18 cellular contexts compared by ENCODE assay signal in genomic region chr17:39218906-39219305, GRCh38. TPM values are rescaled to one million over a fixed set of nuclear protein-coding genes. Genes with fewer than 3 reads are reported as not detected.
DNase-seq lines count a peak whose midpoint lies in the region; TF ChIP-seq lines count a peak whose summit lies in the region.
"Had no signal": no experiment of that assay in that cellular context is flagged by ENCODE, and none has a peak within 500 bp of the region (broad histone marks: within the 10 kb centered on the region; RNA-seq: fewer than 3 reads in every experiment).

No MANE protein-coding gene starts in this region.

- H3K4me1 ChIP-seq in ascending aorta, result peaks cover 17 to 45% of the 10 kb centered on the region in 2 donors
- no peaks in the 10 kb centered on the region for H3K4me1 ChIP-seq in endodermal cell (ENCODE audit: control insufficient read depth, insufficient read depth, low read length)
- H3K4me1 ChIP-seq in neural progenitor cell, result no peaks in the 10 kb centered on the region
- H3K4me1 ChIP-seq in skeletal muscle tissue (ENCODE audit: control insufficient read depth in 3 of 3, insufficient read depth in 3 of 3, low read length in 3 of 3), result peaks cover 15 to 20% (median 20%) of the 10 kb centered on the region in 3 donors
- H3K4me1 ChIP-seq in trophoblast cell (ENCODE audit: control insufficient read depth in 1 of 2, insufficient read depth in 2 of 2, low read length in 2 of 2), result peaks cover 0 to under 1% of the 10 kb centered on the region in 2 experiments
- H3K4me1 ChIP-seq: BE2C had no signal

- H3K36me3 ChIP-seq in ascending aorta, result peaks cover 0 to 4% of the 10 kb centered on the region in 2 donors
- no peaks in the 10 kb centered on the region for H3K36me3 ChIP-seq in endodermal cell (ENCODE audit: control insufficient read depth, insufficient read depth, low read length)
- H3K36me3 ChIP-seq in neural progenitor cell, result no peaks in the 10 kb centered on the region
- no peaks in the 10 kb centered on the region for H3K36me3 ChIP-seq in skeletal muscle tissue (ENCODE audit: control insufficient read depth in 3 of 3, insufficient read depth in 3 of 3, low read length in 3 of 3)
- no peaks in the 10 kb centered on the region for H3K36me3 ChIP-seq in trophoblast cell (ENCODE audit: control insufficient read depth in 1 of 2, insufficient read depth in 2 of 2, low read length in 2 of 2)
- H3K36me3 ChIP-seq: BE2C had no signal

- H3K4me3 ChIP-seq in ascending aorta, result no peak overlapping the region
- no peak overlapping the region for H3K4me3 ChIP-seq in endodermal cell (ENCODE audit: low read length)
- H3K4me3 ChIP-seq in neural progenitor cell, result no peak overlapping the region
- no peak overlapping the region for H3K4me3 ChIP-seq in skeletal muscle tissue (ENCODE audit: low read length in 3 of 3)
- H3K4me3 ChIP-seq in trophoblast cell (ENCODE audit: low read depth, low read length), result no peak overlapping the region
- H3K4me3 ChIP-seq: GM23248 had no signal

- no peak overlapping the region for H3K23ac ChIP-seq in trophoblast cell (ENCODE audit: low read length)

- no peak for DNase-seq in ascending aorta (ENCODE audit: low spot score in 2 of 2)
- peak; percentile 52 for DNase-seq in endodermal cell
- DNase-seq in neural progenitor cell (ENCODE audit: low spot score), result no peak
- DNase-seq in NCI-H82 (lab: John Stamatoyannopoulos, UW), result no peak
- no peak for DNase-seq in activated CD4-positive, alpha-beta T cell treated with anti-CD3 and anti-CD28 coated beads, Interleukin-2, amount 50 U/mL, for 4 hours
- DNase-seq in trophoblast cell, result no peak
- DNase-seq in DMS79 treated with DMSO at 0.1 percent for 48 hours (lab: John Stamatoyannopoulos, UW), result no peak
- DNase-seq: ACHN; BE2C; CD4-positive, CD25-positive, alpha-beta regulatory T cell; CD8-positive, alpha-beta memory T cell; COR-L47; DMS 273 treated with DMSO at 0.1 percent for 48 hours; GM23248; HFFc6 had no signal

- H3K79me2 ChIP-seq in neural progenitor cell (ENCODE audit: low read depth) (no peaks in the 10 kb centered on the region), trophoblast cell (ENCODE audit: control insufficient read depth, insufficient read depth, low read length, poor library complexity) (no peaks in the 10 kb centered on the region)

- H3K4ac ChIP-seq in trophoblast cell (ENCODE audit: low read depth, low read length), result no peak overlapping the region

- no peak overlapping the region for H2BK12ac ChIP-seq in trophoblast cell (ENCODE audit: low read length)

- 88 to 98% methylated on average over 5 to 7 of the region's 8 CpGs for WGBS in endodermal cell (ENCODE audit: insufficient coverage in 1 of 2, insufficient read length in 1 of 2), 2 experiments
- no CpG with 5 or more reads among the region's 8 CpGs for WGBS in trophoblast cell (ENCODE audit: extremely low coverage, insufficient coverage, insufficient read length)

- intact Hi-C loops in ascending aorta (cut with DNase I), result no loop called here

- no peak overlapping the region for H3K14ac ChIP-seq in trophoblast cell (ENCODE audit: low read length)

- no peak overlapping the region for H3K4me2 ChIP-seq in neural progenitor cell
- H3K4me2 ChIP-seq in trophoblast cell (ENCODE audit: low read length), result no peak overlapping the region

- H2AFZ ChIP-seq in neural progenitor cell (replicated peaks) (no peak overlapping the region), trophoblast cell (ENCODE audit: insufficient read depth, low read length, poor library complexity) (no peak overlapping the region)
- H2AFZ ChIP-seq: GM23248 had no signal

- H2AK5ac ChIP-seq in trophoblast cell (ENCODE audit: low read length), result no peak overlapping the region

- no peaks in the 10 kb centered on the region for H3K9me3 ChIP-seq in ascending aorta
- no peaks in the 10 kb centered on the region for H3K9me3 ChIP-seq in endodermal cell (ENCODE audit: control insufficient read depth, low read length)
- no peaks in the 10 kb centered on the region for H3K9me3 ChIP-seq in neural progenitor cell (ENCODE audit: low read depth)
- H3K9me3 ChIP-seq in skeletal muscle tissue (ENCODE audit: control insufficient read depth in 3 of 3, low read length in 3 of 3), result no peaks in the 10 kb centered on the region
- peaks cover 14% of the 10 kb centered on the region for H3K9me3 ChIP-seq in trophoblast cell (ENCODE audit: insufficient read depth, low read depth, low read length)
- H3K9me3 ChIP-seq: BE2C had no signal

- H4K12ac ChIP-seq in trophoblast cell (ENCODE audit: low read depth, low read length), result no peak overlapping the region

- H2BK5ac ChIP-seq in trophoblast cell (ENCODE audit: low read depth, low read length, poor library complexity), result no peak overlapping the region

- H3K4me3 Mint-ChIP-seq in endodermal cell (no peak overlapping the region), neural progenitor cell (peak overlapping the region; percentile 28)
- H3K4me3 Mint-ChIP-seq: CD4-positive, CD25-positive, alpha-beta regulatory T cell; HFFc6 had no signal

- no peaks in the 10 kb centered on the region for H3K4me1 Mint-ChIP-seq in endodermal cell
- H3K4me1 Mint-ChIP-seq in neural progenitor cell, result peaks cover 4% of the 10 kb centered on the region

- H3K27me3 ChIP-seq in ascending aorta (no peaks in the 10 kb centered on the region), endodermal cell (ENCODE audit: control insufficient read depth, insufficient read depth, low read length, poor library complexity, severe bottlenecking) (peaks cover 70% of the 10 kb centered on the region), neural progenitor cell (peaks cover 64% of the 10 kb centered on the region), skeletal muscle tissue (ENCODE audit: control insufficient read depth in 3 of 3, insufficient read depth in 3 of 3, low read length in 3 of 3) (peaks cover 1 to 9% (median 2%) of the 10 kb centered on the region in 3 donors), trophoblast cell (ENCODE audit: insufficient read depth, low read length) (peaks cover 17% of the 10 kb centered on the region)
- H3K27me3 ChIP-seq: BE2C had no signal

- H3K36me3 Mint-ChIP-seq in endodermal cell (ENCODE audit: low read depth) (no peaks in the 10 kb centered on the region), neural progenitor cell (no peaks in the 10 kb centered on the region)
- H3K36me3 Mint-ChIP-seq: CD4-positive, CD25-positive, alpha-beta regulatory T cell; CD8-positive, alpha-beta memory T cell had no signal

- H3K27ac Mint-ChIP-seq in endodermal cell (no peak overlapping the region), neural progenitor cell (no peak overlapping the region)
- H3K27ac Mint-ChIP-seq: CD4-positive, CD25-positive, alpha-beta regulatory T cell; HFFc6 had no signal

- no peak overlapping the region for H4K8ac ChIP-seq in trophoblast cell (ENCODE audit: low read depth, low read length)

- no peak for TF ChIP-seq CTCF in ascending aorta (IDR thresholded peaks at IDR 0.05)
- no peak for TF ChIP-seq CTCF in endodermal cell (conservative IDR thresholded peaks at IDR 0.05)
- no peak for TF ChIP-seq CTCF in neural progenitor cell (IDR thresholded peaks at IDR 0.05)

- H3K27me3 Mint-ChIP-seq in endodermal cell (ENCODE audit: insufficient read depth) (peaks cover 80% of the 10 kb centered on the region), neural progenitor cell (ENCODE audit: insufficient read depth, low read depth) (peaks cover 37% of the 10 kb centered on the region)

- H3K9me3 Mint-ChIP-seq in endodermal cell, result no peaks in the 10 kb centered on the region
- no peaks in the 10 kb centered on the region for H3K9me3 Mint-ChIP-seq in neural progenitor cell
- H3K9me3 Mint-ChIP-seq: CD4-positive, CD25-positive, alpha-beta regulatory T cell; HFFc6 had no signal

- H3K27ac ChIP-seq in ascending aorta (peak overlapping the region; percentile 80 to 85), endodermal cell (ENCODE audit: low read depth, low read length) (no peak overlapping the region), neural progenitor cell (no peak overlapping the region), skeletal muscle tissue (ENCODE audit: low read depth, low read length) (no peak overlapping the region), trophoblast cell (ENCODE audit: low read depth, low read length) (no peak overlapping the region)
- H3K27ac ChIP-seq: GM23248, HL-60 had no signal

- H3K9ac ChIP-seq in endodermal cell (ENCODE audit: extremely low read depth, low read length, poor library complexity, severe bottlenecking) (no peak overlapping the region), neural progenitor cell (no peak overlapping the region), skeletal muscle tissue (ENCODE audit: low read depth in 1 of 3, low read length in 3 of 3) (peak overlapping the region in 2 of 3 donors; percentile 3 to 8), trophoblast cell (ENCODE audit: low read length) (no peak overlapping the region)
- H3K9ac ChIP-seq: GM23248 had no signal

- no peak overlapping the region for H3K18ac ChIP-seq in trophoblast cell (ENCODE audit: low read length)

- no peak overlapping the region for H4K91ac ChIP-seq in trophoblast cell (ENCODE audit: low read depth, low read length)

- peaks cover 1% of the 10 kb centered on the region for H4K20me1 ChIP-seq in neural progenitor cell (ENCODE audit: low read depth)

- H2BK120ac ChIP-seq in trophoblast cell (ENCODE audit: insufficient read depth, low read length, poor library complexity), result no peak overlapping the region

- H3K79me1 ChIP-seq in trophoblast cell (ENCODE audit: low read length), result no peaks in the 10 kb centered on the region

- H3F3A ChIP-seq in neural progenitor cell (ENCODE audit: low read depth), result peaks cover 5% of the 10 kb centered on the region

RNA-seq across cellular contexts. Expression of gene STAC2, which starts 6.8 kb away (rescaled TPM):
- total RNA-seq in ascending aorta, result 7.9 TPM
- total RNA-seq in endodermal cell, result under 1 TPM; 0.35 to 0.46 TPM
- polyA plus RNA-seq in endodermal cell (2013, experiment 1 of 2), result 1.3 TPM
- 1.2 TPM for polyA plus RNA-seq in endodermal cell (2013, experiment 2 of 2)
- total RNA-seq in neural progenitor cell (ENCODE audit: low replicate concordance), result 0.13 and 0.62 TPM in 2 replicates
- total RNA-seq in skeletal muscle tissue, result not detected
- polyA plus RNA-seq in trophoblast cell (2013), result not detected in 2 replicates
- total RNA-seq: CD4-positive, CD25-positive, alpha-beta regulatory T cell; CD8-positive, alpha-beta memory T cell; GM23248; HFFc6; HT1080 had no signal
- polyA plus RNA-seq: CD4-positive, CD25-positive, alpha-beta regulatory T cell; CD8-positive, alpha-beta memory T cell; GM23248 had no signal

RNA-seq across cellular contexts. Expression of gene RPL19, which starts 18.8 kb away (rescaled TPM):
- 1,889 TPM for total RNA-seq in ascending aorta
- 1,000 to 10,000 TPM; 1,782 to 1,829 TPM for total RNA-seq in endodermal cell
- polyA plus RNA-seq in endodermal cell (2013, experiment 1 of 2), result 2,533 TPM
- 2,401 TPM for polyA plus RNA-seq in endodermal cell (2013, experiment 2 of 2)
- total RNA-seq in neural progenitor cell (ENCODE audit: low replicate concordance), result 2,635 and 2,751 TPM in 2 replicates
- total RNA-seq in skeletal muscle tissue, result 1,766 TPM
- polyA plus RNA-seq in trophoblast cell (2013), result 1,663 and 1,757 TPM in 2 replicates

RNA-seq across cellular contexts. Expression of gene CACNB1, which starts 21.4 kb away (rescaled TPM):
- total RNA-seq in ascending aorta (9.6 TPM), endodermal cell (10 to 100 TPM; 12.2 to 13.2 TPM), neural progenitor cell (ENCODE audit: low replicate concordance) (6.3 and 16.5 TPM in 2 replicates), skeletal muscle tissue (146 TPM)
- polyA plus RNA-seq in endodermal cell (2013, experiment 1 of 2), result 15.9 TPM
- 12.4 TPM for polyA plus RNA-seq in endodermal cell (2013, experiment 2 of 2)
- polyA plus RNA-seq in trophoblast cell (2013), result 0.99 and 1.1 TPM in 2 replicates

RNA-seq across cellular contexts. Expression of gene ARL5C, which starts 52.9 kb away (rescaled TPM):
- total RNA-seq in ascending aorta, result not detected
- total RNA-seq in endodermal cell, result not detected
- not detected for polyA plus RNA-seq in endodermal cell (2013, experiment 1 of 2)
- polyA plus RNA-seq in endodermal cell (2013, experiment 2 of 2), result not detected
- not detected in 2 replicates for total RNA-seq in neural progenitor cell (ENCODE audit: low replicate concordance)
- under 0.01 TPM for total RNA-seq in skeletal muscle tissue
- not detected in 2 replicates for polyA plus RNA-seq in trophoblast cell (2013)
- total RNA-seq: CD4-positive, CD25-positive, alpha-beta regulatory T cell; CD8-positive, alpha-beta memory T cell; GM23248; HFFc6; HT1080 had no signal
- polyA plus RNA-seq: CD4-positive, CD25-positive, alpha-beta regulatory T cell; CD8-positive, alpha-beta memory T cell; GM23248 had no signal

Comparison
In these comparisons a context has a peak if more than half of its experiments do, and no peak if none do; other contexts are left out.
1. H3K27ac ChIP-seq: peak in ascending aorta (2 of 2); none in endodermal cell (single experiment), neural progenitor cell (single experiment), skeletal muscle tissue (single experiment) and trophoblast cell (single experiment).
2. H3K9ac ChIP-seq: peak in skeletal muscle tissue (2 of 3); none in endodermal cell (single experiment), neural progenitor cell (single experiment) and trophoblast cell (single experiment).